2 cellular contexts compared by ENCODE assay signal in genomic region chr5:76299592-76299991, GRCh38.
TF ChIP-seq lines count a peak whose summit lies in the region.

No MANE protein-coding gene starts in this region.

TF ChIP-seq in GM12891, 5 proteins besides CTCF, POLR2A, EP300 and RAD21 (continued from another document):
- no peak for TF ChIP-seq TAF1 (IDR thresholded peaks at IDR 0.05; ENCODE audit: low read depth, low read length)

TF ChIP-seq in SK-N-SH treated with all-trans-retinoic acid at 6 μM for 48 hours, 23 proteins besides CTCF, POLR2A, EP300 and RAD21 (continued from another document):
- TF ChIP-seq, protein P1, sequence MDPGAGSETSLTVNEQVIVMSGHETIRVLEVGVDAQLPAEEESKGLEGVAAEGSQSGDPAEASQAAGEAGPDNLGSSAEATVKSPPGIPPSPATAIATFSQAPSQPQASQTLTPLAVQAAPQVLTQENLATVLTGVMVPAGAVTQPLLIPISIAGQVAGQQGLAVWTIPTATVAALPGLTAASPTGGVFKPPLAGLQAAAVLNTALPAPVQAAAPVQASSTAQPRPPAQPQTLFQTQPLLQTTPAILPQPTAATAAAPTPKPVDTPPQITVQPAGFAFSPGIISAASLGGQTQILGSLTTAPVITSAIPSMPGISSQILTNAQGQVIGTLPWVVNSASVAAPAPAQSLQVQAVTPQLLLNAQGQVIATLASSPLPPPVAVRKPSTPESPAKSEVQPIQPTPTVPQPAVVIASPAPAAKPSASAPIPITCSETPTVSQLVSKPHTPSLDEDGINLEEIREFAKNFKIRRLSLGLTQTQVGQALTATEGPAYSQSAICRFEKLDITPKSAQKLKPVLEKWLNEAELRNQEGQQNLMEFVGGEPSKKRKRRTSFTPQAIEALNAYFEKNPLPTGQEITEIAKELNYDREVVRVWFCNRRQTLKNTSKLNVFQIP (CRISPR knock-in tag; IDR thresholded peaks at IDR 0.05; ENCODE audit: borderline replicate concordance, low read depth) = no peak
- TF ChIP-seq RARB (CRISPR knock-in tag; IDR thresholded peaks at IDR 0.05) (no peak), ZNF70 (CRISPR knock-in tag; IDR thresholded peaks at IDR 0.05) (no peak), OSR1 (CRISPR knock-in tag; IDR thresholded peaks at IDR 0.05) (no peak), ZFP30 (CRISPR knock-in tag; IDR thresholded peaks at IDR 0.05) (no peak), SNAI2 (CRISPR knock-in tag; IDR thresholded peaks at IDR 0.05) (no peak), CSRNP3 (CRISPR knock-in tag; IDR thresholded peaks at IDR 0.05) (no peak), ZC3H10 (CRISPR knock-in tag; IDR thresholded peaks at IDR 0.05) (no peak)
- TF ChIP-seq, protein P2, sequence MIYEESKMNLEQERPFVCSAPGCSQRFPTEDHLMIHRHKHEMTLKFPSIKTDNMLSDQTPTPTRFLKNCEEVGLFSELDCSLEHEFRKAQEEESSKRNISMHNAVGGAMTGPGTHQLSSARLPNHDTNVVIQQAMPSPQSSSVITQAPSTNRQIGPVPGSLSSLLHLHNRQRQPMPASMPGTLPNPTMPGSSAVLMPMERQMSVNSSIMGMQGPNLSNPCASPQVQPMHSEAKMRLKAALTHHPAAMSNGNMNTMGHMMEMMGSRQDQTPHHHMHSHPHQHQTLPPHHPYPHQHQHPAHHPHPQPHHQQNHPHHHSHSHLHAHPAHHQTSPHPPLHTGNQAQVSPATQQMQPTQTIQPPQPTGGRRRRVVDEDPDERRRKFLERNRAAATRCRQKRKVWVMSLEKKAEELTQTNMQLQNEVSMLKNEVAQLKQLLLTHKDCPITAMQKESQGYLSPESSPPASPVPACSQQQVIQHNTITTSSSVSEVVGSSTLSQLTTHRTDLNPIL (CRISPR knock-in tag; IDR thresholded peaks at IDR 0.05; ENCODE audit: low read depth) = no peak
